In the genomic region with DNA sequence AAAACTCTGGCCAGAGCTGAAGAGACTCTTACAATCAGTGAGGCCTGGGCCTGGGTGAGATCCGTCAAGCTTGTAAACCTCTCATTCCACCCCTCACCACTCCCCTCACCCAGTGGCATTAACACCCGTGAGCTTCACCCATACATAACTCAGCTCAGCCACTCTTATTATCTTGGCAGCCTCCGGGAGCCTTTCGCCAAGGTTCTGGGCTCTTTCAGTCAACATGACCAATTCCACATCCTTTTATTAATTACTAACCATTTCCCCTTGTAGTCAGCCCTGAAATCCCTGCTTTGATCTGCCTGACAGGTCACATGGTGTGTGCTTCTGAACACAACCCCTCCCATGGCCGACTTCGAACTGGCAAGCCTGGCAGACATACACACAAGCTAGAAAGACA, we compare ENCODE assay signal across 11 cellular contexts.
DNase-seq lines count a peak whose midpoint lies in the region; ATAC-seq and TF ChIP-seq lines count a peak whose summit lies in the region.
"Had no signal": no experiment of that assay in that cellular context is flagged by ENCODE, and none has a peak within 500 bp of the region (broad histone marks: within the 10 kb centered on the region; RNA-seq: fewer than 3 reads in every experiment).

No MANE protein-coding gene starts in this region.

- no peaks in the 10 kb centered on the region for H3K4me1 ChIP-seq in psoas muscle
- H3K4me1 ChIP-seq: uterus had no signal

- no peaks in the 10 kb centered on the region for H3K27me3 Mint-ChIP-seq in dendritic cell treated with granulocyte-macrophage colony-stimulating factor and Interleukin-4, amounts not matched to agents 40 ng/mL and 50 ng/mL, for 4 days

- H3K36me3 ChIP-seq in psoas muscle (ENCODE audit: insufficient read depth in 1 of 2, low read depth in 1 of 2), result no peaks in the 10 kb centered on the region
- H3K36me3 ChIP-seq: uterus had no signal

- H3K27ac ChIP-seq in psoas muscle, result no peak overlapping the region
- H3K27ac ChIP-seq: uterus had no signal

- intact Hi-C loops in dendritic cell treated with granulocyte-macrophage colony-stimulating factor and Interleukin-4, amounts not matched to agents 40 ng/mL and 50 ng/mL, for 4 days (cut with micrococcal nuclease), result no loop called here
- intact Hi-C loops in psoas muscle (cut with DNase I), result no loop called here

- no peaks in the 10 kb centered on the region for H3K9me3 ChIP-seq in psoas muscle
- H3K9me3 ChIP-seq: uterus had no signal

- TF ChIP-seq CTCF in psoas muscle (IDR thresholded peaks at IDR 0.05), result no peak

- peak overlapping the region; percentile 5 for H3K27ac Mint-ChIP-seq in dendritic cell treated with granulocyte-macrophage colony-stimulating factor and Interleukin-4, amounts not matched to agents 40 ng/mL and 50 ng/mL, for 4 days

- peaks cover 27% of the 10 kb centered on the region for H3K4me1 Mint-ChIP-seq in dendritic cell treated with granulocyte-macrophage colony-stimulating factor and Interleukin-4, amounts not matched to agents 40 ng/mL and 50 ng/mL, for 4 days (ENCODE audit: low read depth)

- ATAC-seq in psoas muscle, result peak in 3 of 4 donors; percentile 38 to 39 (median 38)
- ATAC-seq in HG03280 (IDR thresholded peaks at IDR 0.05; ENCODE audit: unreplicated experiment), result no peak
- ATAC-seq in GM18498 (IDR thresholded peaks at IDR 0.05; ENCODE audit: unreplicated experiment), result no peak
- no peak for ATAC-seq in GM21526 (IDR thresholded peaks at IDR 0.05; ENCODE audit: low FRiP score, unreplicated experiment)

- H3K27me3 ChIP-seq in psoas muscle (ENCODE audit: insufficient read depth in 3 of 3, low read length in 2 of 3), result peaks cover 0 to 6% (median 2%) of the 10 kb centered on the region in 3 donors
- H3K27me3 ChIP-seq: uterus had no signal

- H3K4me3 Mint-ChIP-seq in dendritic cell treated with granulocyte-macrophage colony-stimulating factor and Interleukin-4, amounts not matched to agents 40 ng/mL and 50 ng/mL, for 4 days, result no peak overlapping the region

- H3K4me3 ChIP-seq in psoas muscle, result no peak overlapping the region
- H3K4me3 ChIP-seq: uterus had no signal

- H3K9me3 Mint-ChIP-seq in dendritic cell treated with granulocyte-macrophage colony-stimulating factor and Interleukin-4, amounts not matched to agents 40 ng/mL and 50 ng/mL, for 4 days, result no peaks in the 10 kb centered on the region

- 50 to 54% (median 52%) methylated on average over 6 of the region's 6 CpGs for WGBS in psoas muscle, 3 donors

- no peaks in the 10 kb centered on the region for H3K36me3 Mint-ChIP-seq in dendritic cell treated with granulocyte-macrophage colony-stimulating factor and Interleukin-4, amounts not matched to agents 40 ng/mL and 50 ng/mL, for 4 days (ENCODE audit: low read depth)

- peak; percentile 32 for DNase-seq in DMS79 (lab: John Stamatoyannopoulos, UW)
- DNase-seq in MV-4-11 (lab: John Stamatoyannopoulos, UW), result peak; percentile 34
- peak in 1 of 2 donors; percentile 17 for DNase-seq in psoas muscle
- DNase-seq in central memory CD4-positive, alpha-beta T cell, result no peak
- DNase-seq: amygdala, MM.1S had no signal

Comparison
In these comparisons a context has a peak if more than half of its experiments do, and no peak if none do; other contexts are left out.
1. ATAC-seq: peak in psoas muscle (3 of 4); none in HG03280 (single experiment), GM18498 (single experiment) and GM21526 (single experiment).